In the genomic region with DNA sequence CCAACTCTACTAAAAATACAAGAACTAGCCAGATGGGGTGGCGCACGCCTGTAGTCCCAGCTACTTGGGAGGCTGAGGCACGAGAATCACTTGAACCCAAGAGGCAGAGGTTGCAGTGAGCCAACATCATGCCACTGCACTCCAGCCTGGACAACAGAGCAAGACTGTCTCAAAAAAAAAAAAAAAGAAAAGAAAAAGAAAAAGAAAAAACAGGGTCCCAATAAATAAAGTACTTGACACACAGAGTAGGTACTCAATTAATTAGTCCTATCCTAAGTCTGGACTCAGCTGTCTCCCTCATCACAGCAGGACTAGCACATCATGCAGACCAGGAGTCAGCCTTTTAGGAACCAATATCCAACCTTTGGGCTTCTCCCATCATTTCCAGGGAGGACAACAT, we compare ENCODE assay signal across 8 cellular contexts. TPM values are rescaled to one million over a fixed set of nuclear protein-coding genes. Genes with fewer than 3 reads are reported as not detected.
A peak's percentile ranks its signal among the peaks of the same experiment; 100 is the strongest.
DNase-seq lines count a peak whose midpoint lies in the region; ATAC-seq, FAIRE-seq and TF ChIP-seq lines count a peak whose summit lies in the region.
"Not testable (repeated sequence)": the region's sequence is repeated elsewhere in the genome, so short reads cannot be mapped to it uniquely, and the experiment has no call there.
"Had no signal": no experiment of that assay in that cellular context is flagged by ENCODE, and none has a peak within 500 bp of the region (broad histone marks: within the 10 kb centered on the region; RNA-seq: fewer than 3 reads in every experiment).

No MANE protein-coding gene starts in this region.

- not testable (repeated sequence) for FAIRE-seq in endothelial cell of umbilical vein (lab: Jason Lieb, UNC)

- H3K27ac ChIP-seq in Karpas-422 (ENCODE audit: low read length); SU-DHL-6 (ENCODE audit: low read depth, low read length); endothelial cell of umbilical vein (ENCODE audit: insufficient read depth, low read depth, low read length): not testable (repeated sequence)

- POLR2A ChIA-PET in activated CD8-positive, alpha-beta T cell treated with anti-CD3 and anti-CD28 coated beads, Interleukin-2, amount 10 ng/mL, durations not matched to agents 7 days and 5 days (lab: Charles Lee): interaction anchor here (0.6 to 1.5 kb wide), 2 partner anchors 8 to 195 kb away, joined by 3 read pairs; no protein-coding TSS in a partner anchor
- POLR2A ChIA-PET in endothelial cell of umbilical vein (lab: Charles Lee): not testable (repeated sequence)

- peak overlapping the region; percentile 86; the same call in 1 of the 2 replicates for H3K9ac ChIP-seq in Karpas-422 (ENCODE audit: low read length)
- H3K9ac ChIP-seq in SU-DHL-6 (ENCODE audit: low read length): peak overlapping the region; percentile 95
- H3K9ac ChIP-seq in endothelial cell of umbilical vein (replicated peaks; ENCODE audit: extremely low read depth, insufficient read depth, low read length): not testable (repeated sequence)

- dilution Hi-C loops in endothelial cell of umbilical vein (cut with MboI; ENCODE audit: extremely low pct_ligation_motif_present, low sequenced_read_pairs): not testable (repeated sequence)

- not testable (repeated sequence) for BruUV-seq in Calu3 (replicated peaks; lab: Mats Ljungman, UMichigan); endothelial cell of umbilical vein (replicated peaks; lab: Mats Ljungman, UMichigan)

- intact Hi-C loops in Calu3 (cut with micrococcal nuclease; ENCODE audit: unreplicated experiment): not testable (repeated sequence)
- intact Hi-C loops in endothelial cell of umbilical vein (cut with micrococcal nuclease): loop anchor here (5.0 to 10.0 kb wide), 2 partner anchors 262 to 326 kb away; partner anchors contain the start of gene KANTR
- intact Hi-C loops in natural killer cell (cut with micrococcal nuclease): loop anchor here (5.0 kb wide), 1 partner anchor 1742 kb away; no protein-coding TSS in a partner anchor

- H3K36me3 ChIP-seq in Karpas-422 (ENCODE audit: insufficient read depth, low read length); SU-DHL-6 (ENCODE audit: low read length); endothelial cell of umbilical vein (ENCODE audit: control insufficient read depth in 2 of 2, extremely low read depth in 1 of 2, insufficient read depth in 2 of 2, low read length in 2 of 2): not testable (repeated sequence)

- H3K9me2 ChIP-seq in Karpas-422 (replicated peaks; ENCODE audit: insufficient read depth, low read length); SU-DHL-6 (replicated peaks; ENCODE audit: insufficient read depth, low read length): not testable (repeated sequence)

- not testable (repeated sequence) for TF ChIP-seq POLR2A in endothelial cell of umbilical vein (IDR thresholded peaks at IDR 0.05; ENCODE audit: low read depth, low read length)

- ATAC-seq in activated CD8-positive, alpha-beta T cell treated with anti-CD3 and anti-CD28 coated beads, Interleukin-2, amount 10 ng/mL, durations not matched to agents 7 days and 5 days; natural killer cell: not testable (repeated sequence)

- H2AFZ ChIP-seq in Karpas-422 (ENCODE audit: low read length); SU-DHL-6 (ENCODE audit: low read depth, low read length, severe bottlenecking); endothelial cell of umbilical vein (ENCODE audit: low read depth, low read length): not testable (repeated sequence)

- not testable (repeated sequence) for H3F3A ChIP-seq in SU-DHL-6 (ENCODE audit: insufficient read depth)

- H3K4me3 Mint-ChIP-seq in Calu3 (ENCODE audit: low read depth, unreplicated experiment) (peak overlapping the region; percentile 81), natural killer cell (peak overlapping the region; percentile 56)
- peak overlapping the region; percentile 95 for H3K4me3 Mint-ChIP-seq in activated CD8-positive, alpha-beta T cell treated with anti-CD3 and anti-CD28 coated beads, Interleukin-2, amount 10 ng/mL, durations not matched to agents 7 days and 5 days
- peak overlapping the region; percentile 90 for H3K4me3 Mint-ChIP-seq in activated naive CD8-positive, alpha-beta T cell

- H3K4me1 Mint-ChIP-seq in Calu3 (ENCODE audit: low read depth, unreplicated experiment): peaks cover 13% of the 10 kb centered on the region
- H3K4me1 Mint-ChIP-seq in activated CD8-positive, alpha-beta T cell treated with anti-CD3 and anti-CD28 coated beads, Interleukin-2, amount 10 ng/mL, durations not matched to agents 7 days and 5 days (ENCODE audit: low read depth): peaks cover 26% of the 10 kb centered on the region
- H3K4me1 Mint-ChIP-seq in activated naive CD8-positive, alpha-beta T cell (ENCODE audit: low read depth): peaks cover 26% of the 10 kb centered on the region
- peaks cover 25 to 28% of the 10 kb centered on the region in 2 donors for H3K4me1 Mint-ChIP-seq in natural killer cell

- H3K79me2 ChIP-seq in Karpas-422 (ENCODE audit: low read length) (peaks cover 56% of the 10 kb centered on the region), SU-DHL-6 (ENCODE audit: insufficient read depth, low read length) (peaks cover 62% of the 10 kb centered on the region), endothelial cell of umbilical vein (ENCODE audit: control insufficient read depth, insufficient read depth, low read length) (peaks cover 53% of the 10 kb centered on the region)

- H3K4me2 ChIP-seq in Karpas-422 (ENCODE audit: low read depth, low read length, poor library complexity, severe bottlenecking): peak overlapping the region; percentile 74
- H3K4me2 ChIP-seq in SU-DHL-6 (ENCODE audit: low read depth, low read length, poor library complexity, severe bottlenecking): peak overlapping the region; percentile 90
- peak overlapping the region; percentile 85 for H3K4me2 ChIP-seq in endothelial cell of umbilical vein (ENCODE audit: insufficient read depth, low read length)

- CTCF ChIA-PET in Calu3 (lab: Charles Lee): not testable (repeated sequence)
- CTCF ChIA-PET in activated CD8-positive, alpha-beta T cell treated with anti-CD3 and anti-CD28 coated beads, Interleukin-2, amount 10 ng/mL, durations not matched to agents 7 days and 5 days (lab: Charles Lee): interaction anchor here (1.1 to 1.4 kb wide), 2 partner anchors 36 to 107 kb away, joined by 3 to 4 read pairs; no protein-coding TSS in a partner anchor
- CTCF ChIA-PET in endothelial cell of umbilical vein (lab: Charles Lee): interaction anchor here (0.8 kb wide), 1 partner anchor 16 kb away, joined by 3 read pairs; no protein-coding TSS in a partner anchor

- not testable (repeated sequence) for TF ChIP-seq CTCF in Calu3 (IDR thresholded peaks at IDR 0.05; ENCODE audit: unreplicated experiment); SU-DHL-6 (IDR thresholded peaks at IDR 0.05; ENCODE audit: insufficient read depth, low read length, poor library complexity, severe bottlenecking); endothelial cell of umbilical vein (IDR thresholded peaks at IDR 0.05; ENCODE audit: extremely low read depth in 1 of 2, insufficient read depth in 1 of 2, low read depth in 1 of 2, low read length in 2 of 2); natural killer cell (IDR thresholded peaks at IDR 0.05)

- not testable (repeated sequence) for H3K9me1 ChIP-seq in endothelial cell of umbilical vein (replicated peaks; ENCODE audit: control insufficient read depth, extremely low read depth, insufficient read depth, low read length)

- H3K27me3 Mint-ChIP-seq in Calu3 (ENCODE audit: unreplicated experiment); activated CD8-positive, alpha-beta T cell treated with anti-CD3 and anti-CD28 coated beads, Interleukin-2, amount 10 ng/mL, durations not matched to agents 7 days and 5 days (ENCODE audit: low read depth); activated naive CD8-positive, alpha-beta T cell; natural killer cell (ENCODE audit: low read depth in 2 of 2): not testable (repeated sequence)

- not testable (repeated sequence) for H3K27ac Mint-ChIP-seq in Calu3 (ENCODE audit: unreplicated experiment); activated CD8-positive, alpha-beta T cell treated with anti-CD3 and anti-CD28 coated beads, Interleukin-2, amount 10 ng/mL, durations not matched to agents 7 days and 5 days
- H3K27ac Mint-ChIP-seq in activated naive CD8-positive, alpha-beta T cell: peak overlapping the region; percentile 50
- H3K27ac Mint-ChIP-seq in natural killer cell: peak overlapping the region in 1 of 2 donors; percentile 99

- H3K36me3 Mint-ChIP-seq in Calu3 (ENCODE audit: insufficient read depth, unreplicated experiment): peaks cover 21% of the 10 kb centered on the region
- H3K36me3 Mint-ChIP-seq in activated CD8-positive, alpha-beta T cell treated with anti-CD3 and anti-CD28 coated beads, Interleukin-2, amount 10 ng/mL, durations not matched to agents 7 days and 5 days (ENCODE audit: low read depth): peaks cover 18% of the 10 kb centered on the region
- not testable (repeated sequence) for H3K36me3 Mint-ChIP-seq in activated naive CD8-positive, alpha-beta T cell; natural killer cell

- not testable (repeated sequence) for H3K27me3 ChIP-seq in Karpas-422 (ENCODE audit: low read length); SU-DHL-6 (ENCODE audit: low read length); endothelial cell of umbilical vein (ENCODE audit: control insufficient read depth in 2 of 2, insufficient read depth in 2 of 2, low read length in 2 of 2)

- H3K9me3 ChIP-seq in Karpas-422 (ENCODE audit: low read length); SU-DHL-6 (ENCODE audit: insufficient read depth, low read length); endothelial cell of umbilical vein (replicated peaks; ENCODE audit: control insufficient read depth, insufficient read depth, low read length): not testable (repeated sequence)

- DNase-seq in Calu3; Karpas-422; activated CD8-positive, alpha-beta T cell treated with anti-CD3 and anti-CD28 coated beads, Interleukin-2, amount 10 ng/mL, durations not matched to agents 7 days and 5 days; endothelial cell of umbilical vein (ENCODE audit: low read depth, low spot score); natural killer cell: not testable (repeated sequence)

- not testable (repeated sequence) for H3K9me3 Mint-ChIP-seq in Calu3 (ENCODE audit: low read depth, unreplicated experiment); activated CD8-positive, alpha-beta T cell treated with anti-CD3 and anti-CD28 coated beads, Interleukin-2, amount 10 ng/mL, durations not matched to agents 7 days and 5 days (ENCODE audit: insufficient read depth); activated naive CD8-positive, alpha-beta T cell (ENCODE audit: low read depth); natural killer cell

- H3K4me3 ChIP-seq in Karpas-422 (ENCODE audit: low read length): peak overlapping the region; percentile 73
- peak overlapping the region; percentile 83 for H3K4me3 ChIP-seq in SU-DHL-6 (ENCODE audit: insufficient read depth, low read length, poor library complexity, severe bottlenecking)
- H3K4me3 ChIP-seq in endothelial cell of umbilical vein (replicated peaks in 1 of 3; ENCODE audit: insufficient read depth in 1 of 3, low read depth in 1 of 3, low read length in 3 of 3): not testable (repeated sequence)

- H4K20me1 ChIP-seq in Karpas-422 (ENCODE audit: insufficient read depth, low read depth, low read length): peaks cover 11% of the 10 kb centered on the region; the same call in 1 of the 2 replicates
- H4K20me1 ChIP-seq in SU-DHL-6 (ENCODE audit: low read depth, low read length); endothelial cell of umbilical vein (replicated peaks; ENCODE audit: control insufficient read depth, extremely low read depth, insufficient read depth, low read length): not testable (repeated sequence)

- H3K4me1 ChIP-seq in Karpas-422 (ENCODE audit: low read length): peaks cover 16% of the 10 kb centered on the region
- peaks cover 12% of the 10 kb centered on the region for H3K4me1 ChIP-seq in endothelial cell of umbilical vein (ENCODE audit: control insufficient read depth, extremely low read depth, insufficient read depth, low read length)

RNA-seq across cellular contexts. Expression of gene SMC1A, which starts 2.1 kb away (rescaled TPM):
- total RNA-seq in Calu3 (2022): 91.5 and 100 TPM in 2 replicates
- total RNA-seq in Karpas-422 (2014; rRNA removed; shearing (Covaris generic); ENCODE audit: low replicate concordance): 15.7 and 25.0 TPM in 2 replicates
- 100 to 1,000 TPM; 151 to 155 TPM for total RNA-seq in activated CD8-positive, alpha-beta T cell treated with anti-CD3 and anti-CD28 coated beads, Interleukin-2, amount 10 ng/mL, durations not matched to agents 7 days and 5 days
- total RNA-seq in endothelial cell of umbilical vein: 72.5 and 75.9 TPM in 2 replicates
- polyA plus RNA-seq in endothelial cell of umbilical vein: 11.1 and 15.4 TPM in 2 replicates
- polyA plus RNA-seq in endothelial cell of umbilical vein (2011; cell fraction: cytosol; rRNA removed): 22.2 and 26.3 TPM in 2 replicates
- 46.1 and 60.0 TPM in 2 replicates for polyA plus RNA-seq in endothelial cell of umbilical vein (2011; cell fraction: nucleus; rRNA removed)
- 35.0 and 46.1 TPM in 2 replicates for polyA plus RNA-seq in endothelial cell of umbilical vein (2012)
- polyA minus RNA-seq in endothelial cell of umbilical vein: 52.3 and 57.2 TPM in 2 replicates
- 109 TPM for polyA minus RNA-seq in endothelial cell of umbilical vein (2011; cell fraction: cytosol; rRNA and poly(A)+ RNA removed)
- 27.8 and 47.7 TPM in 2 replicates for polyA minus RNA-seq in endothelial cell of umbilical vein (2011; cell fraction: nucleus; rRNA and poly(A)+ RNA removed)
- total RNA-seq in natural killer cell: 10 to 100 TPM; 54.2 to 96.3 (median 60.4) TPM

RNA-seq across cellular contexts. Expression of gene RIBC1, which starts 2.3 kb away (rescaled TPM):
- total RNA-seq in Calu3 (2022) (1.2 and 1.6 TPM in 2 replicates), endothelial cell of umbilical vein (0.42 and 0.86 TPM in 2 replicates), natural killer cell (1 to 10 TPM in 2 of 3 donors, under 1 TPM in 1; 0.85 to 2.1 (median 1.1) TPM)
- total RNA-seq in Karpas-422 (2014; rRNA removed; shearing (Covaris generic); ENCODE audit: low replicate concordance): 0.40 and 0.89 TPM in 2 replicates
- 1 to 10 TPM in 1 of 2 experiments, under 1 TPM in 1; 0.91 to 1.1 TPM for total RNA-seq in activated CD8-positive, alpha-beta T cell treated with anti-CD3 and anti-CD28 coated beads, Interleukin-2, amount 10 ng/mL, durations not matched to agents 7 days and 5 days
- polyA plus RNA-seq in endothelial cell of umbilical vein: 0.23 TPM in 1 of 2 replicates, not detected in the other
- 0.08 and 0.09 TPM in 2 replicates for polyA plus RNA-seq in endothelial cell of umbilical vein (2011; cell fraction: cytosol; rRNA removed)
- 0.27 and 0.38 TPM in 2 replicates for polyA plus RNA-seq in endothelial cell of umbilical vein (2011; cell fraction: nucleus; rRNA removed)
- polyA plus RNA-seq in endothelial cell of umbilical vein (2012): 0.15 and 0.39 TPM in 2 replicates
- 0.40 TPM in 1 of 2 replicates, not detected in the other for polyA minus RNA-seq in endothelial cell of umbilical vein
- polyA minus RNA-seq in endothelial cell of umbilical vein (2011; cell fraction: cytosol; rRNA and poly(A)+ RNA removed): not detected
- 0.29 TPM in 2 replicates for polyA minus RNA-seq in endothelial cell of umbilical vein (2011; cell fraction: nucleus; rRNA and poly(A)+ RNA removed)
- total RNA-seq: vagina had no signal

RNA-seq across cellular contexts. Expression of gene HSD17B10, which starts 13.8 kb away (rescaled TPM):
- total RNA-seq in Calu3 (2022): 125 and 127 TPM in 2 replicates
- total RNA-seq in Karpas-422 (2014; rRNA removed; shearing (Covaris generic); ENCODE audit: low replicate concordance): 115 and 158 TPM in 2 replicates
- total RNA-seq in activated CD8-positive, alpha-beta T cell treated with anti-CD3 and anti-CD28 coated beads, Interleukin-2, amount 10 ng/mL, durations not matched to agents 7 days and 5 days: 100 to 1,000 TPM; 106 to 113 TPM
- total RNA-seq in endothelial cell of umbilical vein: 81.4 and 82.3 TPM in 2 replicates
- 163 and 171 TPM in 2 replicates for polyA plus RNA-seq in endothelial cell of umbilical vein
- polyA plus RNA-seq in endothelial cell of umbilical vein (2011; cell fraction: cytosol; rRNA removed): 163 and 200 TPM in 2 replicates
- 66.2 and 71.0 TPM in 2 replicates for polyA plus RNA-seq in endothelial cell of umbilical vein (2011; cell fraction: nucleus; rRNA removed)
- 77.3 and 95.3 TPM in 2 replicates for polyA plus RNA-seq in endothelial cell of umbilical vein (2012)
- 67.9 and 79.0 TPM in 2 replicates for polyA minus RNA-seq in endothelial cell of umbilical vein
- 132 TPM for polyA minus RNA-seq in endothelial cell of umbilical vein (2011; cell fraction: cytosol; rRNA and poly(A)+ RNA removed)
- 7.4 and 8.2 TPM in 2 replicates for polyA minus RNA-seq in endothelial cell of umbilical vein (2011; cell fraction: nucleus; rRNA and poly(A)+ RNA removed)
- 10 to 100 TPM; 49.2 to 56.4 (median 54.3) TPM for total RNA-seq in natural killer cell
